In the genomic region with DNA sequence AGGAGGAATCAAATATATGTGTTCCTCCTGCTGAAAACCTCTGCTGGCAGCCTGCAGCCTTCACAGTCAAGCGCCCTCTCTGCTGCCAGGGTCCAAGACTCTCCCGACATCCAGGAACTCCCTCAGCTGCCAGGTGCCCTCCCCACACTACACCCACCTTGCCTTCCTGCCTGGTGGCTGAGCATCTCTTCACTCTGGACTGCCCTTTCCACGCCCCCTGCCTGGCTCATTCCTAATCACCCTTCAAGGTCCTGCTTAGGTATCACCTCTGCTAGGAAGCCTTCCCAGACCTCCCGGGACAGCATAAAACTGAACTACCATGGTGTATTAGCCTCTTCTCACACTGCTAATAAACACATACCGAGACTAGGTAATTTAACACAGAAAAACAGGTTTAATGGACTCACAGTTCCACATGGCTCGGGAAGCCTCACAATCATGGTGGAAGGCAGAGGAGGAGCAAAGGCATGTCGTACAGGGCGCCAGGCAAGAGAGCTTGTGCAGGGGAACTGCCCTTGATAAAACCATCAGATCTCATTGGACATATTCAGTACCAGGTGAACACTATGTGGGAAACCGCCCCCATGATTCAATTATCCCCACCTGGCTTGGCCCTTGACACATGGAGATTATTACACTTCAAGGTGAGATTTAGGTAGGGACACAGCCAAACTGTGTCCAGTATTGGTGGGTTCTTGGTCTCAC, we compare ENCODE assay signal across 23 cellular contexts. TPM values are rescaled to one million over a fixed set of nuclear protein-coding genes. Genes with fewer than 3 reads are reported as not detected.
"Had no signal": no experiment of that assay in that cellular context is flagged by ENCODE, and none has a peak within 500 bp of the region (broad histone marks: within the 10 kb centered on the region; RNA-seq: fewer than 3 reads in every experiment).

No MANE protein-coding gene starts in this region.

- H3K27me3 ChIP-seq: dorsolateral prefrontal cortex, heart left ventricle, ovary had no signal

- DNase-seq: cortex of kidney; dorsolateral prefrontal cortex; effector CD8-positive, alpha-beta T cell; heart left ventricle; hippocampal formation; kidney glomerular epithelial cell; mammary epithelial cell; mucosa of descending colon; right cardiac atrium; small intestine; stimulated activated CD4-positive, alpha-beta T cell treated with anti-CD3 and anti-CD28 coated beads, Interleukin-12 subunit alpha, Interleukin-12 subunit beta, amount 100 ng/mL, for 4 hours; stimulated activated naive CD4-positive, alpha-beta T cell; trophoblast cell had no signal

- H3K4me1 ChIP-seq: heart left ventricle had no signal

- H3K4me1 Mint-ChIP-seq: naive thymus-derived CD8-positive, alpha-beta T cell had no signal

- H3K9me3 ChIP-seq: heart left ventricle, mucosa of descending colon, ovary had no signal

- H3K4me3 ChIP-seq: dorsolateral prefrontal cortex, heart left ventricle, mucosa of descending colon, ovary had no signal

- H3K36me3 ChIP-seq: heart left ventricle, ovary had no signal

- H3K4me3 Mint-ChIP-seq: naive thymus-derived CD8-positive, alpha-beta T cell had no signal

- H3K27ac ChIP-seq: dorsolateral prefrontal cortex, heart left ventricle, ovary had no signal

- FAIRE-seq: endometrium, frontal cortex, small intestine, urothelium cell line had no signal

- H3K27ac Mint-ChIP-seq: naive thymus-derived CD8-positive, alpha-beta T cell had no signal

- ATAC-seq: heart left ventricle; mucosa of descending colon; naive thymus-derived CD8-positive, alpha-beta T cell; right cardiac atrium had no signal

- H3K36me3 Mint-ChIP-seq: naive thymus-derived CD8-positive, alpha-beta T cell had no signal

RNA-seq across cellular contexts. Expression of a gene that starts 15.3 kb away (rescaled TPM):
- total RNA-seq: fibroblast of lung; frontal cortex; glomerular endothelial cell; heart left ventricle; lower leg skin; mammary epithelial cell; naive thymus-derived CD8-positive, alpha-beta T cell; posterior vena cava; right cardiac atrium had no signal
- polyA plus RNA-seq: fibroblast of lung; heart left ventricle; mammary epithelial cell; naive thymus-derived CD8-positive, alpha-beta T cell; neural cell; right cardiac atrium; small intestine had no signal
